19 cellular contexts compared by ENCODE assay signal in the genomic region with DNA sequence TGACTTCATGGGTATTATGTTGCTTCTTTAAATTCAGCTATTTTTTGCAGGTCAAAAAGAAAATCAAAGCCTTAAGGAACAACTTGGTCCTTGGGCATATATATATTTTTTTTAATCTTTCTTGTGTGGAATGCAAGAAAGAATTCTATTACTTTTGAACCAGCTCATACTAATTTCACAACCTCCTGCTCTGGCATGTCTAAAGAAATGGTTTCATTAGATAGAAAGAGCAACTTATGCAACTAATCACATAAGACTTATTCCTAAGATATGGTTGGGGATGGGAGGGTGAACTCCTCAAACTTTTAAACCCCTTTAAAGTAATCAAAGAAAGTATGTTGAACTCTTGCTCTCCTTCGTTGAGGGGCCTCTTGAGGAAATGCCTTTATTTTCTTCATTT.
DNase-seq lines count a peak whose midpoint lies in the region; ATAC-seq and TF ChIP-seq lines count a peak whose summit lies in the region.
"Had no signal": no experiment of that assay in that cellular context is flagged by ENCODE, and none has a peak within 500 bp of the region (broad histone marks: within the 10 kb centered on the region; RNA-seq: fewer than 3 reads in every experiment).

No MANE protein-coding gene starts in this region.

- H3K27ac ChIP-seq in smooth muscle cell (ENCODE audit: low read depth) (no peak overlapping the region), thyroid gland (no peak overlapping the region), aorta (ENCODE audit: low read depth in 1 of 2, low read length in 2 of 2) (no peak overlapping the region)
- H3K27ac ChIP-seq: PC-9, SJCRH30 had no signal

- peak overlapping the region; percentile 16 for H3K4me2 ChIP-seq in smooth muscle cell
- H3K4me2 ChIP-seq: GM23338, PC-9 had no signal

- no peaks in the 10 kb centered on the region for H3F3A ChIP-seq in smooth muscle cell (ENCODE audit: low read depth)

- H3K9me3 ChIP-seq in smooth muscle cell (replicated peaks; ENCODE audit: low read depth) (no peaks in the 10 kb centered on the region), thyroid gland (no peaks in the 10 kb centered on the region), aorta (ENCODE audit: control insufficient read depth, low read length) (no peaks in the 10 kb centered on the region)
- H3K9me3 ChIP-seq: SJCRH30 had no signal

- WGBS in smooth muscle cell (ENCODE audit: low lambda C conversion rate): 59% methylated on average over 1 of the region's 1 CpG
- 39 to 50% methylated on average over 1 of the region's 1 CpG for WGBS in thyroid gland, 2 donors
- WGBS in aorta, 2 donors: 25 to 40% methylated on average over 1 of the region's 1 CpG

- H3K36me3 ChIP-seq in smooth muscle cell (ENCODE audit: low read depth) (no peaks in the 10 kb centered on the region), thyroid gland (no peaks in the 10 kb centered on the region), aorta (ENCODE audit: control insufficient read depth in 1 of 2, insufficient read depth in 2 of 2, low read length in 1 of 2) (no peaks in the 10 kb centered on the region)
- H3K36me3 ChIP-seq: SJCRH30 had no signal

- DNase-seq in HCEC 1CT: peak; percentile 5
- DNase-seq in choroid plexus epithelial cell (ENCODE audit: low read depth): peak; percentile 20
- DNase-seq in fibroblast of the aortic adventitia (ENCODE audit: low read depth): peak; percentile 62
- no peak for DNase-seq in smooth muscle cell (lab: John Stamatoyannopoulos, UW; ENCODE audit: unreplicated experiment)
- no peak for DNase-seq in thyroid gland
- DNase-seq in NCI-H82 treated with DMSO at 0.1 percent for 48 hours (lab: John Stamatoyannopoulos, UW; ENCODE audit: unreplicated experiment): no peak
- DNase-seq in aorta: no peak
- DNase-seq: C1 segment of cervical spinal cord; CD8-positive, alpha-beta memory T cell; DMS53; NCI-H1105 treated with DMSO at 0.1 percent for 48 hours; NCI-H1694 treated with DMSO at 0.1 percent for 48 hours; NCI-H2107; NCI-H345; NCI-H524 treated with DMSO at 0.1 percent for 48 hours; PC-9; SJCRH30 had no signal

- no peaks in the 10 kb centered on the region for H4K20me1 ChIP-seq in smooth muscle cell (ENCODE audit: low read depth)

- H3K4me1 ChIP-seq in smooth muscle cell (ENCODE audit: low read depth): no peaks in the 10 kb centered on the region
- no peaks in the 10 kb centered on the region for H3K4me1 ChIP-seq in thyroid gland
- H3K4me1 ChIP-seq in aorta (ENCODE audit: control insufficient read depth in 1 of 2, insufficient read depth in 2 of 2, low read length in 2 of 2): no peaks in the 10 kb centered on the region
- H3K4me1 ChIP-seq: SJCRH30 had no signal

- TF ChIP-seq CTCF in choroid plexus epithelial cell (conservative IDR thresholded peaks at IDR 0.05; ENCODE audit: low read depth, low read length) (no peak), fibroblast of the aortic adventitia (IDR thresholded peaks at IDR 0.05; ENCODE audit: insufficient read depth, low read length) (no peak), smooth muscle cell (IDR thresholded peaks at IDR 0.05; ENCODE audit: borderline replicate concordance, insufficient read depth, poor library complexity, severe bottlenecking) (no peak), thyroid gland (IDR thresholded peaks at IDR 0.05) (no peak)

- H2AFZ ChIP-seq in smooth muscle cell (ENCODE audit: low read depth): no peak overlapping the region
- H2AFZ ChIP-seq: PC-9 had no signal

- ATAC-seq in aorta (ENCODE audit: low FRiP score): no peak
- ATAC-seq: GM23338, HCT116 had no signal

- H3K4me3 ChIP-seq in choroid plexus epithelial cell (ENCODE audit: low read depth, low read length) (no peak overlapping the region), fibroblast of the aortic adventitia (ENCODE audit: low read depth, low read length) (no peak overlapping the region), smooth muscle cell (no peak overlapping the region), thyroid gland (replicated peaks in 1 of 3) (no peak overlapping the region), aorta (ENCODE audit: low read length in 2 of 2) (no peak overlapping the region)
- H3K4me3 ChIP-seq: GM23338, PC-9, SJCRH30 had no signal

- H3K27me3 ChIP-seq in smooth muscle cell (ENCODE audit: low read depth) (no peaks in the 10 kb centered on the region), thyroid gland (no peaks in the 10 kb centered on the region), aorta (ENCODE audit: control insufficient read depth in 1 of 2, insufficient read depth in 2 of 2, low read length in 1 of 2) (no peaks in the 10 kb centered on the region)
- H3K27me3 ChIP-seq: SJCRH30 had no signal

- TF ChIP-seq POLR2A in thyroid gland (IDR thresholded peaks at IDR 0.05): no peak

- no peaks in the 10 kb centered on the region for H3K79me2 ChIP-seq in smooth muscle cell (ENCODE audit: low read depth)

- intact Hi-C loops in thyroid gland (cut with DNase I): no loop called here
- intact Hi-C loops in aorta (cut with DNase I): no loop called here

- H3K9ac ChIP-seq in smooth muscle cell (ENCODE audit: low read depth): no peak overlapping the region

Comparison
In these comparisons a context has a peak if more than half of its experiments do, and no peak if none do; other contexts are left out.
1. DNase-seq: peak in HCEC 1CT (single experiment), choroid plexus epithelial cell (single experiment) and fibroblast of the aortic adventitia (single experiment); none in smooth muscle cell (single experiment), thyroid gland (0 of 2), NCI-H82 treated with DMSO at 0.1 percent for 48 hours (single experiment) and aorta (0 of 2).